8 cellular contexts compared by ENCODE assay signal in genomic region chr4:3880595-3881120, GRCh38.
DNase-seq lines count a peak whose midpoint lies in the region; ATAC-seq and TF ChIP-seq lines count a peak whose summit lies in the region.

No MANE protein-coding gene starts in this region.

- H3K9me3 Mint-ChIP-seq in GM23338, result peaks cover 19% of the 10 kb centered on the region; the same call in 2 of the 3 replicates

- no peaks in the 10 kb centered on the region; the same call in 1 of the 2 replicates for H4K20me1 ChIP-seq in GM23338 (replicated peaks; ENCODE audit: insufficient read depth)

- peaks cover 17% of the 10 kb centered on the region for H3K27me3 Mint-ChIP-seq in GM23338 (ENCODE audit: insufficient read depth, low read depth, poor library complexity)

- H3K27ac Mint-ChIP-seq in GM23338, result no peak overlapping the region

- H3K36me3 Mint-ChIP-seq in GM23338 (ENCODE audit: low read depth), result peaks cover 11% of the 10 kb centered on the region; the same call in 2 of the 3 replicates

- peak overlapping the region; percentile 63 for H3K4me3 ChIP-seq in GM23338
- peak overlapping the region; percentile 16 for H3K4me3 ChIP-seq in effector memory CD4-positive, alpha-beta T cell (ENCODE audit: insufficient read depth, low read depth, low read length, poor library complexity, severe bottlenecking)

- peak overlapping the region; percentile 90 for H3K4me2 ChIP-seq in GM23338

- H3K4me1 Mint-ChIP-seq in GM23338, result peaks cover 11% of the 10 kb centered on the region

- H2AFZ ChIP-seq in GM23338, result peak overlapping the region; percentile 89

- DNase-seq in C1 segment of cervical spinal cord (lab: John Stamatoyannopoulos, UW) (peak in 11 of 14 donors; percentile 5 to 68 (median 24)), GM23338 (ENCODE audit: low spot score) (peak; percentile 94), NCI-H526 treated with DMSO at 0.1 percent for 48 hours (lab: John Stamatoyannopoulos, UW) (peak; percentile 65), middle frontal gyrus (ENCODE audit: extremely low spot score, low spot score) (peak; percentile 55)
- DNase-seq in activated CD8-positive, alpha-beta memory T cell treated with anti-CD3 and anti-CD28 coated beads for 1 hour (ENCODE audit: extremely low read depth in 1 of 2, low read depth in 1 of 2), result peak; percentile 21 to 47
- DNase-seq in effector memory CD4-positive, alpha-beta T cell, result peak; percentile 14 to 41 (median 26)
- DNase-seq in stimulated activated CD8-positive, alpha-beta memory T cell treated with anti-CD3 and anti-CD28 coated beads, Interleukin-7, amount 100 ng/mL, for 24 hours (ENCODE audit: low read depth), result peak; percentile 43

- ATAC-seq in GM23338 (peak; percentile 92), GM21717 (IDR thresholded peaks at IDR 0.05; ENCODE audit: unreplicated experiment) (no peak)

- H3K27me3 ChIP-seq in GM23338 (ENCODE audit: insufficient read depth), result peaks cover 31% of the 10 kb centered on the region
- peaks cover 4% of the 10 kb centered on the region for H3K27me3 ChIP-seq in effector memory CD4-positive, alpha-beta T cell (replicated peaks; ENCODE audit: control insufficient read depth, insufficient read depth, low read length, poor library complexity, severe bottlenecking)

- TF ChIP-seq CTCF in GM23338 (conservative IDR thresholded peaks at IDR 0.05; ENCODE audit: low read depth in 2 of 2), result peak; percentile 95 to 98

- H3K27ac ChIP-seq in GM23338 (ENCODE audit: low read depth), result no peak overlapping the region
- H3K27ac ChIP-seq in effector memory CD4-positive, alpha-beta T cell (ENCODE audit: insufficient read depth, low read length, poor library complexity, severe bottlenecking), result no peak overlapping the region

- H3K36me3 ChIP-seq in GM23338 (ENCODE audit: insufficient read depth), result no peaks in the 10 kb centered on the region
- H3K36me3 ChIP-seq in effector memory CD4-positive, alpha-beta T cell (ENCODE audit: control insufficient read depth, insufficient read depth, low read length), result no peaks in the 10 kb centered on the region

- no peaks in the 10 kb centered on the region for H3K79me2 ChIP-seq in GM23338 (replicated peaks; ENCODE audit: insufficient read depth)

- H3K9me3 ChIP-seq in effector memory CD4-positive, alpha-beta T cell (ENCODE audit: control insufficient read depth, low read length), result no peaks in the 10 kb centered on the region

- H3K9me2 ChIP-seq in GM23338 (ENCODE audit: insufficient read depth), result no peaks in the 10 kb centered on the region

- no peaks in the 10 kb centered on the region for H3F3A ChIP-seq in GM23338 (replicated peaks; ENCODE audit: low read depth)

- H3K4me1 ChIP-seq in GM23338 (ENCODE audit: insufficient read depth), result peaks cover 8% of the 10 kb centered on the region
- peaks cover 13% of the 10 kb centered on the region for H3K4me1 ChIP-seq in effector memory CD4-positive, alpha-beta T cell (ENCODE audit: control insufficient read depth, insufficient read depth, low read length, poor library complexity, severe bottlenecking)

- H3K4me3 Mint-ChIP-seq in GM23338, result peak overlapping the region; percentile 46; the same call in 1 of the 3 replicates

TF ChIP-seq in GM23338, 12 proteins besides CTCF, POLR2A, EP300 and RAD21:
- TF ChIP-seq STAT1 (IDR thresholded peaks at IDR 0.05; ENCODE audit: unreplicated experiment) (no peak), REST (IDR thresholded peaks at IDR 0.05; ENCODE audit: unreplicated experiment) (peak; percentile 35), EZH2 (IDR thresholded peaks at IDR 0.05; ENCODE audit: low read depth, unreplicated experiment) (no peak), ZNF114 (CRISPR knock-in tag; IDR thresholded peaks at IDR 0.05) (no peak)
TF ChIP-seq in GM23338: peak in this region for 1.

Comparison
In these comparisons a context has a peak if more than half of its experiments do, and no peak if none do; other contexts are left out.
1. DNase-seq: peak in every context shown above with its lines; median percentile 94 in GM23338; 65 in NCI-H526 treated with DMSO at 0.1 percent for 48 hours; 55 in middle frontal gyrus; 43 in stimulated activated CD8-positive, alpha-beta memory T cell treated with anti-CD3 and anti-CD28 coated beads, Interleukin-7, amount 100 ng/mL, for 24 hours; 34 in activated CD8-positive, alpha-beta memory T cell treated with anti-CD3 and anti-CD28 coated beads for 1 hour; 26 in effector memory CD4-positive, alpha-beta T cell; 24 in C1 segment of cervical spinal cord.